ENCODE assay signal across 9 cellular contexts in the genomic region with DNA sequence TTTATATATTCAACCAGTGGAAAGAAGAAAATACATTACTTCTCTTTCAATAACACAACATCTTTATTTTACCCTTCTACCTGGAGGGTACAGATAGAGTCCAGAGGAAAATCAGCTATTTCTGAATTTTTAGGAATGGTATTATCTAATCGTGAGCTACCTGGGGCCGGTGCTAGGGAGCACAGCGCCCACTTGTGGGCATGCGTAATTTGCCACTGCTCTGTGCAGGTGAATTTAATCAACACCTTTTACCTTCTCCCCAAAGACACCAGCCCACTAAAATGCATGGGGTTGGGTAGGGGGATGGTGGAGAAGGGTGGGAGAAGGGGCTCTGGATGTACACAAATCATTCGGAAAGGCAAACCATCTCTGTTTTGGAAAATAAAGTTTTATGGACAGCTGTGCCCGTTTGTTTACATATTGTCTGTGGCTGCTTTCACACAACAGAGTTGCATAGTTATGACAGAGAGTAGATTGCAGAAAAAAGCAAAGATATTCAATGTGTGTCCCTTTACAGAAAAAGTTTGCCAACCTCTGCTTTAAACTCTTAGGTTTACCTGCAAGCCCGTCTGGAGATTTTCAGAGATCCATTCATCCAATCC. TPM values are rescaled to one million over a fixed set of nuclear protein-coding genes. Genes with fewer than 3 reads are reported as not detected.
A peak's percentile ranks its signal among the peaks of the same experiment; 100 is the strongest.
DNase-seq lines count a peak whose midpoint lies in the region; ATAC-seq, FAIRE-seq and TF ChIP-seq lines count a peak whose summit lies in the region.
"Had no signal": no experiment of that assay in that cellular context is flagged by ENCODE, and none has a peak within 500 bp of the region (broad histone marks: within the 10 kb centered on the region; RNA-seq: fewer than 3 reads in every experiment).

No MANE protein-coding gene starts in this region.

- H3K79me1 ChIP-seq in IMR-90 (ENCODE audit: low read depth in 1 of 2, low read length in 2 of 2) (no peaks in the 10 kb centered on the region), neuronal stem cell (ENCODE audit: low read depth, low read length) (no peaks in the 10 kb centered on the region)

- ATAC-seq in IMR-90 (ENCODE audit: low read depth) (no peak), omental fat pad (ENCODE audit: low FRiP score) (no peak), HG03095 (IDR thresholded peaks at IDR 0.05; ENCODE audit: unreplicated experiment) (no peak)

- H2AK5ac ChIP-seq in IMR-90 (ENCODE audit: low read depth, low read length) (no peak overlapping the region), neuronal stem cell (ENCODE audit: low read depth, low read length) (no peak overlapping the region)

- H3K18ac ChIP-seq in IMR-90 (ENCODE audit: low read depth, low read length) (no peak overlapping the region), neuronal stem cell (ENCODE audit: low read length) (no peak overlapping the region)

- H2BK5ac ChIP-seq in IMR-90 (ENCODE audit: low read depth, low read length, poor library complexity, severe bottlenecking) (no peak overlapping the region), neuronal stem cell (ENCODE audit: low read length) (no peak overlapping the region)

- H3K36me3 ChIP-seq in IMR-90 (ENCODE audit: control insufficient read depth, insufficient read depth, low read length) (no peaks in the 10 kb centered on the region), neuronal stem cell (replicated peaks in 1 of 2; ENCODE audit: control insufficient read depth in 2 of 2, insufficient read depth in 2 of 2, low read length in 2 of 2) (no peaks in the 10 kb centered on the region), tibial nerve (no peaks in the 10 kb centered on the region)

- intact Hi-C loops in IMR-90 (cut with micrococcal nuclease) = no loop called here

- no peak overlapping the region for H2AK9ac ChIP-seq in IMR-90 (replicated peaks; ENCODE audit: low read depth, low read length, poor library complexity)

- H3K4me3 Mint-ChIP-seq in activated naive CD8-positive, alpha-beta T cell treated with anti-CD3 and anti-CD28 coated beads for 36 hours = no peak overlapping the region

- H3K4me1 Mint-ChIP-seq in activated naive CD8-positive, alpha-beta T cell treated with anti-CD3 and anti-CD28 coated beads for 36 hours = no peaks in the 10 kb centered on the region

- H3K9me3 Mint-ChIP-seq in activated naive CD8-positive, alpha-beta T cell treated with anti-CD3 and anti-CD28 coated beads for 36 hours = no peaks in the 10 kb centered on the region

- DNase-seq in AG20443 (ENCODE audit: low spot score) (peak; percentile 9), GM18507 (ENCODE audit: extremely low spot score, insufficient read length, low read depth) (no peak), IMR-90 (no peak), neuronal stem cell (ENCODE audit: low spot score) (peak; percentile 27), tibial nerve (ENCODE audit: low spot score in 2 of 2) (no peak), omental fat pad (ENCODE audit: low spot score) (no peak)
- DNase-seq in activated naive CD8-positive, alpha-beta T cell treated with anti-CD3 and anti-CD28 coated beads for 36 hours = peak; percentile 4

- BruUV-seq in IMR-90 (replicated peaks; lab: Mats Ljungman, UMichigan) = no TSS peak

- dilution Hi-C loops in IMR-90 (cut with HindIII; ENCODE audit: low sequenced_read_pairs, unreplicated experiment) = no loop called here

- TF ChIP-seq CTCF in IMR-90 (conservative IDR thresholded peaks at IDR 0.05; ENCODE audit: low read depth, low read length) (0 out of 2 replicates have a peak, but pooled peaks have one; percentile 17), tibial nerve (IDR thresholded peaks at IDR 0.05) (peak in 1 of 5 experiments; percentile 21), omental fat pad (IDR thresholded peaks at IDR 0.05) (no peak)

- peak; percentile 24 for FAIRE-seq in GM18507 (lab: Jason Lieb, UNC)
- FAIRE-seq: colon had no signal

- no peak overlapping the region for H4K5ac ChIP-seq in IMR-90 (ENCODE audit: low read depth, low read length)

- H3K23ac ChIP-seq in IMR-90 (ENCODE audit: low read depth, low read length) (no peak overlapping the region), neuronal stem cell (ENCODE audit: low read depth, low read length, poor library complexity) (no peak overlapping the region)

- H4K8ac ChIP-seq in IMR-90 (ENCODE audit: low read depth in 2 of 2, low read length in 2 of 2) = no peak overlapping the region
- H4K8ac ChIP-seq in neuronal stem cell (ENCODE audit: low read depth, low read length) = no peak overlapping the region

- H4K20me1 ChIP-seq in IMR-90 (ENCODE audit: insufficient read depth, low read length) = no peaks in the 10 kb centered on the region

- H3K27ac ChIP-seq in IMR-90 (ENCODE audit: insufficient read depth, low read length) (no peak overlapping the region), neuronal stem cell (replicated peaks; ENCODE audit: low read length) (no peak overlapping the region), tibial nerve (no peak overlapping the region)

- H3K9me3 ChIP-seq in IMR-90 (ENCODE audit: control insufficient read depth, insufficient read depth, low read length) (peaks cover 2% of the 10 kb centered on the region; the same call in 1 of the 2 replicates), neuronal stem cell (replicated peaks in 1 of 2; ENCODE audit: control insufficient read depth in 2 of 2, insufficient read depth in 1 of 2, low read depth in 1 of 2, low read length in 2 of 2) (no peaks in the 10 kb centered on the region), tibial nerve (no peaks in the 10 kb centered on the region)

- no peak overlapping the region for H2BK12ac ChIP-seq in neuronal stem cell (ENCODE audit: low read length)

- TF ChIP-seq EP300 in tibial nerve (IDR thresholded peaks at IDR 0.05) = no peak

- H3K4me2 ChIP-seq in IMR-90 (ENCODE audit: low read depth, low read length) (no peak overlapping the region), neuronal stem cell (ENCODE audit: insufficient read depth, low read length, poor library complexity, severe bottlenecking) (no peak overlapping the region)

- CTCF ChIA-PET in IMR-90 (lab: Yijun Ruan, JAX) = no interaction called here

- in situ Hi-C loops in IMR-90 (cut with MboI; ENCODE audit: low sequenced_read_pairs) = no loop called here

- no peaks in the 10 kb centered on the region for H3K36me3 Mint-ChIP-seq in activated naive CD8-positive, alpha-beta T cell treated with anti-CD3 and anti-CD28 coated beads for 36 hours

- no peak overlapping the region for H2BK20ac ChIP-seq in IMR-90 (ENCODE audit: low read depth, low read length)

- H2BK120ac ChIP-seq in IMR-90 (ENCODE audit: low read depth, low read length) (no peak overlapping the region), neuronal stem cell (ENCODE audit: low read depth, low read length) (no peak overlapping the region)

- H3K27me3 ChIP-seq in IMR-90 (ENCODE audit: control insufficient read depth, insufficient read depth, low read length) (no peaks in the 10 kb centered on the region), neuronal stem cell (ENCODE audit: control insufficient read depth in 3 of 3, insufficient read depth in 3 of 3, low read depth in 1 of 3, low read length in 3 of 3) (no peaks in the 10 kb centered on the region), tibial nerve (no peaks in the 10 kb centered on the region)

- H2BK15ac ChIP-seq in IMR-90 (ENCODE audit: low read depth, low read length) (no peak overlapping the region), neuronal stem cell (ENCODE audit: low read length) (no peak overlapping the region)

- H2AFZ ChIP-seq in IMR-90 (replicated peaks; ENCODE audit: low read length, poor library complexity) (no peak overlapping the region), neuronal stem cell (ENCODE audit: low read length) (no peak overlapping the region)

- no peaks in the 10 kb centered on the region for H3K9me1 ChIP-seq in IMR-90 (ENCODE audit: insufficient read depth, low read length)

- no peak for TF ChIP-seq POLR2A in IMR-90 (IDR thresholded peaks at IDR 0.05; ENCODE audit: low read depth, low read length)
- TF ChIP-seq POLR2A in tibial nerve (IDR thresholded peaks at IDR 0.05) = no peak

- no peaks in the 10 kb centered on the region for H3K27me3 Mint-ChIP-seq in activated naive CD8-positive, alpha-beta T cell treated with anti-CD3 and anti-CD28 coated beads for 36 hours

- H3K4me3 ChIP-seq in IMR-90 (ENCODE audit: insufficient read depth, low read depth, low read length) = no peak overlapping the region
- no peak overlapping the region for H3K4me3 ChIP-seq in neuronal stem cell (ENCODE audit: low read length in 2 of 2)
- H3K4me3 ChIP-seq in tibial nerve = no peak overlapping the region

- no peak overlapping the region for H3K27ac Mint-ChIP-seq in activated naive CD8-positive, alpha-beta T cell treated with anti-CD3 and anti-CD28 coated beads for 36 hours

- no peak for TF ChIP-seq RAD21 in IMR-90 (IDR thresholded peaks at IDR 0.05; ENCODE audit: low read length)

- no CpG with 5 or more reads among the region's 7 CpGs for WGBS in IMR-90 (ENCODE audit: extremely low coverage in 2 of 2, insufficient read length in 1 of 2), 2 experiments
- no CpG with 5 or more reads among the region's 7 CpGs for WGBS in neuronal stem cell (ENCODE audit: extremely low coverage in 2 of 2, insufficient read length in 2 of 2, insufficient replicate concordance in 1 of 2), 2 donors
- 40 to 42% methylated on average over 7 of the region's 7 CpGs for WGBS in tibial nerve, 2 donors

- H3K4ac ChIP-seq in IMR-90 (ENCODE audit: low read depth, low read length) = no peak overlapping the region
- no peak overlapping the region for H3K4ac ChIP-seq in neuronal stem cell (ENCODE audit: low read length)

- POLR2A ChIA-PET in IMR-90 (lab: Charles Lee; ENCODE audit: unreplicated experiment) = no interaction called here

- no peak overlapping the region for H3K56ac ChIP-seq in IMR-90 (ENCODE audit: extremely low read depth, insufficient read depth, low read length)

- no peak overlapping the region for H3K9ac ChIP-seq in IMR-90 (ENCODE audit: low read depth, low read length)
- no peak overlapping the region for H3K9ac ChIP-seq in neuronal stem cell (ENCODE audit: low read depth, low read length, poor library complexity)

- H3K14ac ChIP-seq in IMR-90 (replicated peaks; ENCODE audit: low read depth, low read length) (no peak overlapping the region), neuronal stem cell (ENCODE audit: low read length) (no peak overlapping the region)

- H4K91ac ChIP-seq in IMR-90 (ENCODE audit: insufficient read depth, low read depth, low read length) (no peak overlapping the region), neuronal stem cell (ENCODE audit: low read depth, low read length, poor library complexity) (no peak overlapping the region)

- H3K4me1 ChIP-seq in IMR-90 (ENCODE audit: control insufficient read depth, insufficient read depth, low read length) = no peaks in the 10 kb centered on the region
- H3K4me1 ChIP-seq in neuronal stem cell (ENCODE audit: control insufficient read depth in 2 of 2, insufficient read depth in 1 of 2, low read depth in 1 of 2, low read length in 2 of 2) = peaks cover 0 to 8% of the 10 kb centered on the region in 2 donors
- H3K4me1 ChIP-seq in tibial nerve = no peaks in the 10 kb centered on the region

RNA-seq across cellular contexts. Expression of gene DCC, which starts 51.5 kb away (rescaled TPM):
- 0.54 and 0.83 TPM in 2 replicates for total RNA-seq in IMR-90 (2012; rRNA removed)
- polyA plus RNA-seq in IMR-90 (2012; rRNA removed) = 0.31 and 0.67 TPM in 2 replicates
- polyA plus RNA-seq in IMR-90 (2012; cell fraction: cytosol; rRNA removed) = 0.09 and 0.12 TPM in 2 replicates
- polyA plus RNA-seq in IMR-90 (2012; cell fraction: nucleus; rRNA removed; ENCODE audit: low replicate concordance) = 0.07 and 0.14 TPM in 2 replicates
- total RNA-seq in activated naive CD8-positive, alpha-beta T cell treated with anti-CD3 and anti-CD28 coated beads for 36 hours = not detected
- polyA plus RNA-seq in neuronal stem cell (2013, experiment 1 of 2) = 0.85 TPM
- polyA plus RNA-seq in neuronal stem cell (2013, experiment 2 of 2) = 0.94 TPM
- 1 to 10 TPM in 1 of 4 donors, under 1 TPM in 1, not detected in 2; 0.84 to 1.2 TPM for total RNA-seq in tibial nerve
- total RNA-seq in omental fat pad = under 1 TPM in 2 of 4 donors, not detected in 2; 0.12 to 0.63 TPM

Comparison
In these comparisons a context has a peak if more than half of its experiments do, and no peak if none do; other contexts are left out.
1. DNase-seq: peak in AG20443 (single experiment), activated naive CD8-positive, alpha-beta T cell treated with anti-CD3 and anti-CD28 coated beads for 36 hours (single experiment) and neuronal stem cell (single experiment); none in GM18507 (single experiment), IMR-90 (single experiment), tibial nerve (0 of 2) and omental fat pad (single experiment).